Comparison of ENCODE assay signal across 18 cellular contexts in genomic region chr3:131072845-131073244, GRCh38. TPM values are rescaled to one million over a fixed set of nuclear protein-coding genes. Genes with fewer than 3 reads are reported as not detected.
DNase-seq lines count a peak whose midpoint lies in the region; ATAC-seq lines count a peak whose summit lies in the region.
"Had no signal": no experiment of that assay in that cellular context is flagged by ENCODE, and none has a peak within 500 bp of the region (broad histone marks: within the 10 kb centered on the region; RNA-seq: fewer than 3 reads in every experiment).

No MANE protein-coding gene starts in this region.

- H3K36me3 Mint-ChIP-seq in T-helper 17 cell (ENCODE audit: low read depth), result no peaks in the 10 kb centered on the region

- H3K9me3 ChIP-seq in T-helper 17 cell (ENCODE audit: control insufficient read depth, low read length, poor library complexity, severe bottlenecking) (no peaks in the 10 kb centered on the region), neuronal stem cell (replicated peaks in 1 of 2; ENCODE audit: control insufficient read depth in 2 of 2, insufficient read depth in 1 of 2, low read depth in 1 of 2, low read length in 2 of 2) (no peaks in the 10 kb centered on the region)
- H3K9me3 ChIP-seq: prostate gland had no signal

- no peak overlapping the region for H3K9ac ChIP-seq in neuronal stem cell (ENCODE audit: low read depth, low read length, poor library complexity)

- no peaks in the 10 kb centered on the region for H3K36me3 ChIP-seq in neuronal stem cell (replicated peaks in 1 of 2; ENCODE audit: control insufficient read depth in 2 of 2, insufficient read depth in 2 of 2, low read length in 2 of 2)
- H3K36me3 ChIP-seq: prostate gland had no signal

- H3K4ac ChIP-seq in neuronal stem cell (ENCODE audit: low read length), result no peak overlapping the region

- H2AFZ ChIP-seq in neuronal stem cell (ENCODE audit: low read length), result peak overlapping the region; percentile 77

- H3K14ac ChIP-seq in neuronal stem cell (ENCODE audit: low read length), result no peak overlapping the region

- peaks cover 3% of the 10 kb centered on the region for H3K4me1 Mint-ChIP-seq in T-helper 17 cell
- H3K4me1 Mint-ChIP-seq: B cell had no signal

- no peak overlapping the region for H2BK120ac ChIP-seq in neuronal stem cell (ENCODE audit: low read depth, low read length)

- H2BK12ac ChIP-seq in neuronal stem cell (ENCODE audit: low read length), result no peak overlapping the region

- H3K79me1 ChIP-seq in neuronal stem cell (ENCODE audit: low read depth, low read length), result no peaks in the 10 kb centered on the region

- no peaks in the 10 kb centered on the region for H3K27me3 Mint-ChIP-seq in T-helper 17 cell

- H3K27ac ChIP-seq in neuronal stem cell (replicated peaks; ENCODE audit: low read length), result no peak overlapping the region
- H3K27ac ChIP-seq: prostate gland had no signal

- WGBS in neuronal stem cell (ENCODE audit: extremely low coverage in 2 of 2, insufficient read length in 2 of 2, insufficient replicate concordance in 1 of 2), 2 donors, result no CpG with 5 or more reads among the region's 2 CpGs

- DNase-seq in AG20443 (ENCODE audit: low spot score) (peak; percentile 67), T-helper 17 cell (no peak), foreskin melanocyte (peak; percentile 84), neuronal stem cell (ENCODE audit: low spot score) (no peak), NCI-H128 (lab: John Stamatoyannopoulos, UW; ENCODE audit: unreplicated experiment) (no peak), activated gamma-delta T cell treated with Interleukin-2 at 50 U/mL for 16 hours (no peak), DMS79 (lab: John Stamatoyannopoulos, UW) (no peak)
- DNase-seq: activated CD4-positive, alpha-beta T cell treated with anti-CD3 and anti-CD28 coated beads for 48 hours; activated T-cell treated with anti-CD3 and anti-CD28 coated beads, Interleukin-2, amount 50 U/mL, for 72 hours; effector memory CD4-positive, alpha-beta T cell; GOT3; midbrain; NCI-H345; stimulated activated CD4-positive, alpha-beta T cell treated with anti-CD3 and anti-CD28 coated beads, Interleukin-1b, Interleukin-23, amount 100 ng/mL, for 48 hours; T-helper 1 cell had no signal

- no peak overlapping the region for H2BK15ac ChIP-seq in neuronal stem cell (ENCODE audit: low read length)

- no peak overlapping the region for H3K4me3 ChIP-seq in neuronal stem cell (ENCODE audit: low read length in 2 of 2)
- H3K4me3 ChIP-seq: prostate gland had no signal

- no peak overlapping the region for H3K4me2 ChIP-seq in neuronal stem cell (ENCODE audit: insufficient read depth, low read length, poor library complexity, severe bottlenecking)

- no peak overlapping the region for H2AK5ac ChIP-seq in neuronal stem cell (ENCODE audit: low read depth, low read length)

- no peaks in the 10 kb centered on the region for H3K27me3 ChIP-seq in neuronal stem cell (ENCODE audit: control insufficient read depth in 3 of 3, insufficient read depth in 3 of 3, low read depth in 1 of 3, low read length in 3 of 3)

- H3K23ac ChIP-seq in neuronal stem cell (ENCODE audit: low read depth, low read length, poor library complexity), result no peak overlapping the region

- no peak overlapping the region for H4K91ac ChIP-seq in neuronal stem cell (ENCODE audit: low read depth, low read length, poor library complexity)

- ATAC-seq in T-helper 17 cell, result no peak
- ATAC-seq in HG02938 (IDR thresholded peaks at IDR 0.05; ENCODE audit: unreplicated experiment), result no peak
- ATAC-seq: activated T-cell treated with anti-CD3 and anti-CD28 coated beads, Interleukin-2, amount 50 U/mL, for 72 hours had no signal

- no peak overlapping the region for H2BK5ac ChIP-seq in neuronal stem cell (ENCODE audit: low read length)

- H3K4me1 ChIP-seq in neuronal stem cell (ENCODE audit: control insufficient read depth in 2 of 2, insufficient read depth in 1 of 2, low read depth in 1 of 2, low read length in 2 of 2), result peaks cover 0 to 5% of the 10 kb centered on the region in 2 donors
- H3K4me1 ChIP-seq: prostate gland had no signal

- H4K8ac ChIP-seq in neuronal stem cell (ENCODE audit: low read depth, low read length), result no peak overlapping the region

- no peak overlapping the region for H3K4me3 Mint-ChIP-seq in T-helper 17 cell
- H3K4me3 Mint-ChIP-seq: activated T-cell treated with anti-CD3 and anti-CD28 coated beads, Interleukin-2, amount 50 U/mL, for 72 hours; B cell had no signal

- peak overlapping the region; percentile 53 for H3K27ac Mint-ChIP-seq in T-helper 17 cell
- H3K27ac Mint-ChIP-seq: activated T-cell treated with anti-CD3 and anti-CD28 coated beads, Interleukin-2, amount 50 U/mL, for 72 hours; B cell had no signal

- H3K18ac ChIP-seq in neuronal stem cell (ENCODE audit: low read length), result no peak overlapping the region

RNA-seq across cellular contexts. Expression of gene NEK11, which starts 46.2 kb away (rescaled TPM):
- total RNA-seq in T-helper 17 cell, result 1 to 10 TPM; 6.4 to 9.7 TPM
- polyA plus RNA-seq in neuronal stem cell (2013, experiment 1 of 2), result 1.7 TPM
- 2.8 TPM for polyA plus RNA-seq in neuronal stem cell (2013, experiment 2 of 2)

RNA-seq across cellular contexts. Expression of gene ASTE1, which starts 46.2 kb away (rescaled TPM):
- total RNA-seq in T-helper 17 cell, result 10 to 100 TPM; 24.3 to 24.4 TPM
- 4.3 TPM for polyA plus RNA-seq in neuronal stem cell (2013, experiment 1 of 2)
- 4.4 TPM for polyA plus RNA-seq in neuronal stem cell (2013, experiment 2 of 2)

Comparison
In these comparisons a context has a peak if more than half of its experiments do, and no peak if none do; other contexts are left out.
1. DNase-seq: peak in AG20443 (single experiment) and foreskin melanocyte (single experiment); none in T-helper 17 cell (0 of 3), neuronal stem cell (single experiment), NCI-H128 (single experiment), activated gamma-delta T cell treated with Interleukin-2 at 50 U/mL for 16 hours (single experiment) and DMS79 (single experiment).